ENCODE assay signal across 21 cellular contexts in genomic region chr14:103891667-103892215, GRCh38. TPM values are rescaled to one million over a fixed set of nuclear protein-coding genes. Genes with fewer than 3 reads are reported as not detected.
DNase-seq lines count a peak whose midpoint lies in the region; ATAC-seq and TF ChIP-seq lines count a peak whose summit lies in the region.
"Had no signal": no experiment of that assay in that cellular context is flagged by ENCODE, and none has a peak within 500 bp of the region (broad histone marks: within the 10 kb centered on the region; RNA-seq: fewer than 3 reads in every experiment).

No MANE protein-coding gene starts in this region.

- TF ChIP-seq EP300 in stomach (IDR thresholded peaks at IDR 0.05) = no peak

- peaks cover 43 to 71% (median 65%) of the 10 kb centered on the region in 4 donors for H3K4me1 ChIP-seq in stomach
- H3K4me1 ChIP-seq in BE2C = peaks cover 6% of the 10 kb centered on the region; the same call in 1 of the 2 replicates

- H3K27ac Mint-ChIP-seq in central memory CD8-positive, alpha-beta T cell (ENCODE audit: low read depth) = peak overlapping the region; percentile 22
- H3K27ac Mint-ChIP-seq: CD8-positive, alpha-beta memory T cell had no signal

- H3K4me3 ChIP-seq in stomach (no peak overlapping the region), BE2C (ENCODE audit: low read depth, low read length) (no peak overlapping the region)
- H3K4me3 ChIP-seq: BLaER1, K562 had no signal

- H3K36me3 Mint-ChIP-seq in central memory CD8-positive, alpha-beta T cell (ENCODE audit: insufficient read depth) = no peaks in the 10 kb centered on the region
- H3K36me3 Mint-ChIP-seq: CD8-positive, alpha-beta memory T cell had no signal

- no peaks in the 10 kb centered on the region for H3K9me3 Mint-ChIP-seq in central memory CD8-positive, alpha-beta T cell
- H3K9me3 Mint-ChIP-seq: CD8-positive, alpha-beta memory T cell had no signal

- peak; percentile 9 for DNase-seq in Right ventricle myocardium inferior (ENCODE audit: missing footprints)
- no peak for DNase-seq in cardiac septum (ENCODE audit: low spot score)
- no peak for DNase-seq in central memory CD8-positive, alpha-beta T cell (ENCODE audit: low spot score in 2 of 2)
- DNase-seq in mucosa of gallbladder (ENCODE audit: low spot score) = peak; percentile 27
- DNase-seq in stomach = no peak
- DNase-seq in BE2C = no peak
- no peak for DNase-seq in H4 (ENCODE audit: low spot score)
- no peak for DNase-seq in G401 (ENCODE audit: low spot score)
- DNase-seq: 8988T; CD8-positive, alpha-beta memory T cell; DMS79; HCEC 1CT; NCI-H1105; NCI-H1694 treated with DMSO at 0.1 percent for 48 hours; NCI-H510A; NCI-H748 treated with DMSO at 0.1 percent for 48 hours; NK-92 treated with Interleukin-12 subunit alpha and Interleukin-12 subunit beta, amount 100 ng/mL, for 24 hours; SHP77 treated with DMSO at 0.1 percent for 48 hours had no signal

- TF ChIP-seq CTCF in stomach (IDR thresholded peaks at IDR 0.05) = no peak
- no peak for TF ChIP-seq CTCF in BE2C (IDR thresholded peaks at IDR 0.05; ENCODE audit: low read depth, low read length)

- no peaks in the 10 kb centered on the region for H3K4me1 Mint-ChIP-seq in central memory CD8-positive, alpha-beta T cell
- H3K4me1 Mint-ChIP-seq: CD8-positive, alpha-beta memory T cell had no signal

- no peaks in the 10 kb centered on the region for H3K9me3 ChIP-seq in stomach
- H3K9me3 ChIP-seq in BE2C = no peaks in the 10 kb centered on the region

- intact Hi-C loops in Right ventricle myocardium inferior (cut with DNase I) = no loop called here
- intact Hi-C loops in cardiac septum (cut with DNase I) = no loop called here
- intact Hi-C loops in stomach (cut with DNase I; ENCODE audit: low total_unique reads) = no loop called here

- no peak for ATAC-seq in Right ventricle myocardium inferior
- no peak for ATAC-seq in central memory CD8-positive, alpha-beta T cell (replicated peaks; ENCODE audit: extremely low read depth, poor library complexity, severe bottlenecking)
- ATAC-seq: K562 had no signal

- no peaks in the 10 kb centered on the region for H3K27me3 Mint-ChIP-seq in central memory CD8-positive, alpha-beta T cell
- H3K27me3 Mint-ChIP-seq: CD8-positive, alpha-beta memory T cell had no signal

- H3K27me3 ChIP-seq in stomach = no peaks in the 10 kb centered on the region
- H3K27me3 ChIP-seq in BE2C = no peaks in the 10 kb centered on the region
- H3K27me3 ChIP-seq: BLaER1 had no signal

- in situ Hi-C loops in G401 (cut with HindIII; ENCODE audit: low sequenced_read_pairs) = no loop called here

- peak overlapping the region; percentile 76 to 87 (median 81) for H3K27ac ChIP-seq in stomach

- 79 to 94% (median 82%) methylated on average over 14 to 15 of the region's 15 CpGs for WGBS in stomach, 5 donors

- H3K4me3 Mint-ChIP-seq in central memory CD8-positive, alpha-beta T cell = no peak overlapping the region
- H3K4me3 Mint-ChIP-seq: CD8-positive, alpha-beta memory T cell had no signal

- H3K36me3 ChIP-seq in stomach (no peaks in the 10 kb centered on the region), BE2C (no peaks in the 10 kb centered on the region)
- H3K36me3 ChIP-seq: BLaER1 had no signal

- no peak for TF ChIP-seq POLR2A in stomach (IDR thresholded peaks at IDR 0.05)

RNA-seq across cellular contexts. Expression of gene TDRD9, which starts 36.5 kb away (rescaled TPM):
- total RNA-seq in Right ventricle myocardium inferior = 2.5 TPM
- 3.3 TPM for total RNA-seq in cardiac septum
- total RNA-seq in mucosa of gallbladder = 8.7 TPM
- 1 to 10 TPM in 3 of 5 donors, not detected in 2; 1.3 to 8.8 (median 2.6) TPM for total RNA-seq in stomach
- 1 to 10 TPM in 2 of 3 donors, under 1 TPM in 1; 0.85 to 3.7 (median 2.2) TPM for polyA plus RNA-seq in stomach
- polyA plus RNA-seq in BE2C (2012; ENCODE audit: insufficient read depth, insufficient read length, low read depth) = not detected
- not detected in 2 replicates for total RNA-seq in H4 (2014; rRNA removed; shearing (Covaris generic))
- total RNA-seq in G401 (2014; rRNA removed; shearing (Covaris generic)) = not detected in 2 replicates
- total RNA-seq: K562 had no signal

RNA-seq across cellular contexts. Expression of gene PPP1R13B, which starts 44.4 kb away (rescaled TPM):
- total RNA-seq in Right ventricle myocardium inferior = 101 TPM
- total RNA-seq in cardiac septum = 67.8 TPM
- total RNA-seq in mucosa of gallbladder = 54.0 TPM
- 10 to 100 TPM; 16.7 to 84.0 (median 28.1) TPM for total RNA-seq in stomach
- polyA plus RNA-seq in stomach = 10 to 100 TPM; 10.8 to 15.5 (median 12.7) TPM
- 70.6 TPM for polyA plus RNA-seq in BE2C (2012; ENCODE audit: insufficient read depth, insufficient read length, low read depth)
- 2.6 and 2.9 TPM in 2 replicates for total RNA-seq in H4 (2014; rRNA removed; shearing (Covaris generic))
- 9.4 and 12.8 TPM in 2 replicates for total RNA-seq in G401 (2014; rRNA removed; shearing (Covaris generic))

RNA-seq across cellular contexts. Expression of gene RD3L, which starts 50.6 kb away (rescaled TPM):
- total RNA-seq in Right ventricle myocardium inferior (25.1 TPM), cardiac septum (13.1 TPM), mucosa of gallbladder (not detected), stomach (not detected)
- not detected for polyA plus RNA-seq in stomach
- polyA plus RNA-seq in BE2C (2012; ENCODE audit: insufficient read depth, insufficient read length, low read depth) = not detected
- total RNA-seq in H4 (2014; rRNA removed; shearing (Covaris generic)) = not detected in 2 replicates
- not detected in 2 replicates for total RNA-seq in G401 (2014; rRNA removed; shearing (Covaris generic))
- total RNA-seq: CD8-positive, alpha-beta memory T cell had no signal
- polyA plus RNA-seq: AG04450; CD8-positive, alpha-beta memory T cell; K562 had no signal

Comparison
In these comparisons a context has a peak if more than half of its experiments do, and no peak if none do; other contexts are left out.
1. DNase-seq: peak in Right ventricle myocardium inferior (single experiment) and mucosa of gallbladder (single experiment); none in cardiac septum (single experiment), central memory CD8-positive, alpha-beta T cell (0 of 2), stomach (single experiment), BE2C (single experiment), H4 (single experiment) and G401 (single experiment).
2. RNA of gene RD3L, which starts 50.6 kb away (total RNA-seq): 25.1 TPM in Right ventricle myocardium inferior (single experiment) and 13.1 TPM in cardiac septum (single experiment); not detected in mucosa of gallbladder (single experiment), not detected in stomach, not detected in H4 and not detected in G401; every median in the first group is over 10 times any median in the second.